In genomic region chr16:15434079-15434424, GRCh38 we compare ENCODE assay signal across 1 cellular context.
TF ChIP-seq lines count a peak whose summit lies in the region.

No MANE protein-coding gene starts in this region.

TF ChIP-seq in IMR-90, 13 proteins besides CTCF, POLR2A, EP300 and RAD21 (continued from another document):
- TF ChIP-seq BHLHE40 (IDR thresholded peaks at IDR 0.05; ENCODE audit: low read depth, low read length) = no peak
- no peak for TF ChIP-seq MAZ (IDR thresholded peaks at IDR 0.05; ENCODE audit: borderline replicate concordance, low read depth, low read length)
